15 cellular contexts compared by ENCODE assay signal in genomic region chr1:192763756-192764155, GRCh38. TPM values are rescaled to one million over a fixed set of nuclear protein-coding genes. Genes with fewer than 3 reads are reported as not detected.
DNase-seq lines count a peak whose midpoint lies in the region; ATAC-seq and TF ChIP-seq lines count a peak whose summit lies in the region.
"Had no signal": no experiment of that assay in that cellular context is flagged by ENCODE, and none has a peak within 500 bp of the region (broad histone marks: within the 10 kb centered on the region; RNA-seq: fewer than 3 reads in every experiment).

No MANE protein-coding gene starts in this region.

- no peak overlapping the region for H3K4me3 ChIP-seq in adipocyte (ENCODE audit: low read length)
- no peak overlapping the region for H3K4me3 ChIP-seq in fibroblast of villous mesenchyme (ENCODE audit: low read depth, low read length)

- TF ChIP-seq CTCF in fibroblast of villous mesenchyme (IDR thresholded peaks at IDR 0.05; ENCODE audit: insufficient read depth, low read depth, low read length): no peak

- DNase-seq in GM03348 (ENCODE audit: low spot score): peak; percentile 42
- peak; percentile 72 for DNase-seq in adipocyte (ENCODE audit: low read depth)
- DNase-seq in fibroblast of villous mesenchyme (ENCODE audit: low read depth): peak; percentile 93
- DNase-seq in stromal cell of bone marrow (ENCODE audit: low read depth): peak; percentile 8
- DNase-seq in activated T-cell treated with anti-CD3 and anti-CD28 coated beads, Interleukin-2, amount 50 U/mL, for 48 hours: no peak
- no peak for DNase-seq in DMS53 (lab: John Stamatoyannopoulos, UW)
- DNase-seq: activated B cell treated with CpG ODN at 0.5 μM for 24 hours; activated effector memory CD4-positive, alpha-beta T cell treated with anti-CD3 and anti-CD28 coated beads, Interleukin-2, amount 50 U/mL, for 16 hours; aorta; CD4-positive, alpha-beta T cell; erythroblast; NCI-H2107; NCI-H774; T-cell had no signal

- H3K9me3 ChIP-seq in adipocyte (ENCODE audit: control insufficient read depth, low read length): no peaks in the 10 kb centered on the region

- H3K9ac ChIP-seq in adipocyte (ENCODE audit: low read length): no peak overlapping the region

- H3K27me3 ChIP-seq in adipocyte (replicated peaks; ENCODE audit: control insufficient read depth, insufficient read depth, low read length): no peaks in the 10 kb centered on the region

- ATAC-seq in GM18909 (IDR thresholded peaks at IDR 0.05; ENCODE audit: poor library complexity, unreplicated experiment): no peak
- ATAC-seq: T-cell had no signal

- peaks cover 17% of the 10 kb centered on the region for H3K4me1 ChIP-seq in adipocyte (ENCODE audit: control insufficient read depth, insufficient read depth, low read length)

- H3K36me3 ChIP-seq in adipocyte (ENCODE audit: control insufficient read depth, insufficient read depth, low read length, severe bottlenecking): no peaks in the 10 kb centered on the region

RNA-seq across cellular contexts. Expression of gene RGS2, which starts 45.1 kb away (rescaled TPM):
- total RNA-seq in fibroblast of villous mesenchyme: 25.9 and 41.9 TPM in 2 replicates

Comparison
In these comparisons a context has a peak if more than half of its experiments do, and no peak if none do; other contexts are left out.
1. DNase-seq: peak in GM03348 (single experiment), adipocyte (single experiment), fibroblast of villous mesenchyme (single experiment) and stromal cell of bone marrow (single experiment); none in activated T-cell treated with anti-CD3 and anti-CD28 coated beads, Interleukin-2, amount 50 U/mL, for 48 hours (0 of 2) and DMS53 (single experiment).